9 cellular contexts compared by ENCODE assay signal in genomic region chr22:29030618-29031235, GRCh38. TPM values are rescaled to one million over a fixed set of nuclear protein-coding genes. Genes with fewer than 3 reads are reported as not detected.
DNase-seq lines count a peak whose midpoint lies in the region; ATAC-seq and TF ChIP-seq lines count a peak whose summit lies in the region.
"Had no signal": no experiment of that assay in that cellular context is flagged by ENCODE, and none has a peak within 500 bp of the region (broad histone marks: within the 10 kb centered on the region; RNA-seq: fewer than 3 reads in every experiment).

No MANE protein-coding gene starts in this region.

- ATAC-seq in central memory CD8-positive, alpha-beta T cell (replicated peaks; ENCODE audit: extremely low read depth, poor library complexity, severe bottlenecking) = no peak

- peak overlapping the region; percentile 56 for H3K4me3 ChIP-seq in skeletal muscle satellite cell (ENCODE audit: low read length)

- peak overlapping the region; percentile 78 for H3K9ac ChIP-seq in skeletal muscle satellite cell (ENCODE audit: low read depth, low read length)
- H3K9ac ChIP-seq: KMS-11 had no signal

- no peak overlapping the region for H3K27ac Mint-ChIP-seq in central memory CD8-positive, alpha-beta T cell (ENCODE audit: low read depth)

- H3K27me3 Mint-ChIP-seq in central memory CD8-positive, alpha-beta T cell = peaks cover 59% of the 10 kb centered on the region

- peaks cover 24% of the 10 kb centered on the region for H3K4me1 ChIP-seq in skeletal muscle satellite cell (ENCODE audit: control insufficient read depth, insufficient read depth, low read length)

- no peaks in the 10 kb centered on the region for H3K36me3 ChIP-seq in skeletal muscle satellite cell (ENCODE audit: insufficient read depth, low read length)

- TF ChIP-seq CTCF in GM20000 (IDR thresholded peaks at IDR 0.05; ENCODE audit: extremely low read depth, missing control alignments) = no peak

- peak overlapping the region; percentile 18 for H3K4me3 Mint-ChIP-seq in central memory CD8-positive, alpha-beta T cell

- peak overlapping the region; percentile 74 for H3K4me2 ChIP-seq in skeletal muscle satellite cell (ENCODE audit: low read length)
- H3K4me2 ChIP-seq: KMS-11 had no signal

- no peaks in the 10 kb centered on the region for H3K36me3 Mint-ChIP-seq in central memory CD8-positive, alpha-beta T cell (ENCODE audit: insufficient read depth)

- H3K9me3 Mint-ChIP-seq in central memory CD8-positive, alpha-beta T cell = no peaks in the 10 kb centered on the region

- DNase-seq in DMS 273 (lab: John Stamatoyannopoulos, UW; ENCODE audit: unreplicated experiment) (peak; percentile 70), NCI-H2029 (lab: John Stamatoyannopoulos, UW) (peak; percentile 61), iPS-NIHi7 (ENCODE audit: extremely low spot score) (peak; percentile 88), T-helper 9 cell (no peak), GM20000 (ENCODE audit: low spot score) (no peak)
- no peak for DNase-seq in central memory CD8-positive, alpha-beta T cell (ENCODE audit: low spot score in 2 of 2)
- no peak for DNase-seq in activated CD8-positive, alpha-beta memory T cell treated with anti-CD3 and anti-CD28 coated beads, Interleukin-2, amount 50 U/mL, for 4 hours

- no peaks in the 10 kb centered on the region for H3K9me3 ChIP-seq in skeletal muscle satellite cell (replicated peaks; ENCODE audit: low read length)

- H3K4me1 Mint-ChIP-seq in central memory CD8-positive, alpha-beta T cell = no peaks in the 10 kb centered on the region

- no peaks in the 10 kb centered on the region for H3K27me3 ChIP-seq in skeletal muscle satellite cell (ENCODE audit: control insufficient read depth, insufficient read depth, low read length)

RNA-seq across cellular contexts. Expression of gene C22orf31, which starts 30.9 kb away (rescaled TPM):
- total RNA-seq in skeletal muscle satellite cell (2012; rRNA removed) = not detected in 2 replicates

RNA-seq across cellular contexts. Expression of gene KREMEN1, which starts 42.1 kb away (rescaled TPM):
- total RNA-seq in skeletal muscle satellite cell (2012; rRNA removed) = 2.5 and 3.7 TPM in 2 replicates

Comparison
In these comparisons a context has a peak if more than half of its experiments do, and no peak if none do; other contexts are left out.
1. DNase-seq: peak in DMS 273 (single experiment), NCI-H2029 (single experiment) and iPS-NIHi7 (single experiment); none in central memory CD8-positive, alpha-beta T cell (0 of 2), activated CD8-positive, alpha-beta memory T cell treated with anti-CD3 and anti-CD28 coated beads, Interleukin-2, amount 50 U/mL, for 4 hours (single experiment), T-helper 9 cell (single experiment) and GM20000 (single experiment).